Comparison of ENCODE assay signal across 8 cellular contexts in genomic region chr2:146661494-146662096, GRCh38.
A peak's percentile ranks its signal among the peaks of the same experiment; 100 is the strongest.
DNase-seq lines count a peak whose midpoint lies in the region; ATAC-seq and TF ChIP-seq lines count a peak whose summit lies in the region.

No MANE protein-coding gene starts in this region.

- H4K20me1 ChIP-seq in OCI-LY3 (ENCODE audit: insufficient read depth, low read length) = no peaks in the 10 kb centered on the region

- no peak overlapping the region for H3K27ac Mint-ChIP-seq in naive thymus-derived CD4-positive, alpha-beta T cell
- H3K27ac Mint-ChIP-seq in stimulated activated effector memory CD8-positive, alpha-beta T cell treated with anti-CD3 and anti-CD28 coated beads, Interleukin-12 subunit alpha, Interleukin-12 subunit beta, amount 100 ng/mL, for 72 hours = no peak overlapping the region

- H3K4me2 ChIP-seq in OCI-LY3 (ENCODE audit: low read length) = no peak overlapping the region

- H3K27ac ChIP-seq in HEK293 (ENCODE audit: extremely low read depth, low read depth, low read length) (no peak overlapping the region), OCI-LY3 (ENCODE audit: low read length) (no peak overlapping the region)
- no peak overlapping the region for H3K27ac ChIP-seq in naive thymus-derived CD4-positive, alpha-beta T cell (ENCODE audit: low read depth, low read length)

- H3K36me3 ChIP-seq in HEK293 (ENCODE audit: control insufficient read depth in 2 of 2, insufficient read depth in 1 of 2, low read length in 2 of 2) (no peaks in the 10 kb centered on the region), OCI-LY3 (replicated peaks; ENCODE audit: low read depth, low read length) (no peaks in the 10 kb centered on the region)
- H3K36me3 ChIP-seq in naive thymus-derived CD4-positive, alpha-beta T cell (ENCODE audit: control insufficient read depth in 2 of 3, insufficient read depth in 3 of 3, low read length in 3 of 3) = no peaks in the 10 kb centered on the region

- POLR2A ChIA-PET in HEK293 (lab: Yijun Ruan, JAX) = no interaction called here
- POLR2A ChIA-PET in naive thymus-derived CD4-positive, alpha-beta T cell (lab: Charles Lee) = no interaction called here

- TF ChIP-seq CTCF in AG09319 (IDR thresholded peaks at IDR 0.05; ENCODE audit: low read depth, low read length) (peak; percentile 67), HEK293 (tag by site-specific recombination; IDR thresholded peaks at IDR 0.05) (no peak), OCI-LY3 (IDR thresholded peaks at IDR 0.05; ENCODE audit: low read depth, low read length) (peak; percentile 75)

- H3K4me1 Mint-ChIP-seq in naive thymus-derived CD4-positive, alpha-beta T cell = no peaks in the 10 kb centered on the region
- H3K4me1 Mint-ChIP-seq in stimulated activated effector memory CD8-positive, alpha-beta T cell treated with anti-CD3 and anti-CD28 coated beads, Interleukin-12 subunit alpha, Interleukin-12 subunit beta, amount 100 ng/mL, for 72 hours = no peaks in the 10 kb centered on the region

- H3K9me3 ChIP-seq in HEK293 (ENCODE audit: control insufficient read depth, insufficient read depth, low read depth, low read length) (no peaks in the 10 kb centered on the region), OCI-LY3 (ENCODE audit: insufficient read depth, low read length) (no peaks in the 10 kb centered on the region)
- H3K9me3 ChIP-seq in naive thymus-derived CD4-positive, alpha-beta T cell (ENCODE audit: control insufficient read depth in 2 of 3, low read length in 3 of 3) = no peaks in the 10 kb centered on the region

- no peak overlapping the region for H3K4me3 ChIP-seq in HEK293 (ENCODE audit: low read depth, low read length)
- no peak overlapping the region for H3K4me3 ChIP-seq in OCI-LY3 (ENCODE audit: low read length)
- no peak overlapping the region for H3K4me3 ChIP-seq in naive thymus-derived CD4-positive, alpha-beta T cell (ENCODE audit: low read length)

- no peaks in the 10 kb centered on the region for H3K4me1 ChIP-seq in HEK293 (ENCODE audit: control insufficient read depth, insufficient read depth, low read length)
- H3K4me1 ChIP-seq in OCI-LY3 (ENCODE audit: low read length) = no peaks in the 10 kb centered on the region
- H3K4me1 ChIP-seq in naive thymus-derived CD4-positive, alpha-beta T cell (ENCODE audit: control insufficient read depth in 2 of 2, insufficient read depth in 2 of 2, low read length in 2 of 2) = no peaks in the 10 kb centered on the region

- CTCF ChIA-PET in HEK293 (lab: Yijun Ruan, JAX) = interaction anchor here (0.5 to 1.4 kb wide), 9 partner anchors 12 to 1356 kb away, joined by 3 to 5 read pairs (median 3); no protein-coding TSS in a partner anchor
- CTCF ChIA-PET in naive thymus-derived CD4-positive, alpha-beta T cell (lab: Charles Lee) = no interaction called here

- H3K4me3 Mint-ChIP-seq in naive thymus-derived CD4-positive, alpha-beta T cell = no peak overlapping the region
- H3K4me3 Mint-ChIP-seq in stimulated activated effector memory CD8-positive, alpha-beta T cell treated with anti-CD3 and anti-CD28 coated beads, Interleukin-12 subunit alpha, Interleukin-12 subunit beta, amount 100 ng/mL, for 72 hours = no peak overlapping the region

- H3K9me3 Mint-ChIP-seq in naive thymus-derived CD4-positive, alpha-beta T cell = peaks cover 0 to 1% (median 0%) of the 10 kb centered on the region in 11 donors
- no peaks in the 10 kb centered on the region for H3K9me3 Mint-ChIP-seq in stimulated activated effector memory CD8-positive, alpha-beta T cell treated with anti-CD3 and anti-CD28 coated beads, Interleukin-12 subunit alpha, Interleukin-12 subunit beta, amount 100 ng/mL, for 72 hours

- intact Hi-C loops in naive thymus-derived CD4-positive, alpha-beta T cell (cut with micrococcal nuclease) = no loop called here

- no peaks in the 10 kb centered on the region for H3K79me2 ChIP-seq in OCI-LY3 (ENCODE audit: low read length)

- H3K36me3 Mint-ChIP-seq in naive thymus-derived CD4-positive, alpha-beta T cell = no peaks in the 10 kb centered on the region
- H3K36me3 Mint-ChIP-seq in stimulated activated effector memory CD8-positive, alpha-beta T cell treated with anti-CD3 and anti-CD28 coated beads, Interleukin-12 subunit alpha, Interleukin-12 subunit beta, amount 100 ng/mL, for 72 hours = no peaks in the 10 kb centered on the region

- no peaks in the 10 kb centered on the region for H3K27me3 Mint-ChIP-seq in naive thymus-derived CD4-positive, alpha-beta T cell

- H2AFZ ChIP-seq in OCI-LY3 (ENCODE audit: low read depth, low read length) = no peak overlapping the region

- 0 out of 2 replicates have a peak, but pooled peaks cover 3% of the 10 kb centered on the region for H3K27me3 ChIP-seq in OCI-LY3 (ENCODE audit: low read depth, low read length)
- H3K27me3 ChIP-seq in naive thymus-derived CD4-positive, alpha-beta T cell (ENCODE audit: control insufficient read depth in 2 of 2, insufficient read depth in 2 of 2, low read length in 2 of 2) = no peaks in the 10 kb centered on the region

- no peak overlapping the region for H3K9ac ChIP-seq in OCI-LY3 (ENCODE audit: low read length)

- DNase-seq in AG09319 (ENCODE audit: extremely low read depth, low read depth) = peak; percentile 22
- DNase-seq in fibroblast of peridontal ligament (ENCODE audit: extremely low read depth) = peak; percentile 75
- DNase-seq in stromal cell of bone marrow (ENCODE audit: low read depth) = peak; percentile 24
- DNase-seq in naive thymus-derived CD4-positive, alpha-beta T cell = no peak
- no peak for DNase-seq in stimulated activated effector memory CD8-positive, alpha-beta T cell treated with anti-CD3 and anti-CD28 coated beads, Interleukin-12 subunit alpha, Interleukin-12 subunit beta, amount 100 ng/mL, for 72 hours (ENCODE audit: low spot score in 2 of 2)

- ATAC-seq in HG03432 (IDR thresholded peaks at IDR 0.05; ENCODE audit: unreplicated experiment) = no peak
- no peak for ATAC-seq in naive thymus-derived CD4-positive, alpha-beta T cell
- no peak for ATAC-seq in stimulated activated effector memory CD8-positive, alpha-beta T cell treated with anti-CD3 and anti-CD28 coated beads, Interleukin-12 subunit alpha, Interleukin-12 subunit beta, amount 100 ng/mL, for 72 hours

TF ChIP-seq in HEK293, 187 proteins besides CTCF, POLR2A, EP300 and RAD21 (continues in another document):
- TF ChIP-seq, protein P1, sequence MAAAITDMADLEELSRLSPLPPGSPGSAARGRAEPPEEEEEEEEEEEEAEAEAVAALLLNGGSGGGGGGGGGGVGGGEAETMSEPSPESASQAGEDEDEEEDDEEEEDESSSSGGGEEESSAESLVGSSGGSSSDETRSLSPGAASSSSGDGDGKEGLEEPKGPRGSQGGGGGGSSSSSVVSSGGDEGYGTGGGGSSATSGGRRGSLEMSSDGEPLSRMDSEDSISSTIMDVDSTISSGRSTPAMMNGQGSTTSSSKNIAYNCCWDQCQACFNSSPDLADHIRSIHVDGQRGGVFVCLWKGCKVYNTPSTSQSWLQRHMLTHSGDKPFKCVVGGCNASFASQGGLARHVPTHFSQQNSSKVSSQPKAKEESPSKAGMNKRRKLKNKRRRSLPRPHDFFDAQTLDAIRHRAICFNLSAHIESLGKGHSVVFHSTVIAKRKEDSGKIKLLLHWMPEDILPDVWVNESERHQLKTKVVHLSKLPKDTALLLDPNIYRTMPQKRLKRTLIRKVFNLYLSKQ (tag by site-specific recombination; IDR thresholded peaks at IDR 0.05; ENCODE audit: borderline replicate concordance) = no peak
- no peak for TF ChIP-seq ZNF248 (tag by site-specific recombination; IDR thresholded peaks at IDR 0.05)
- peak; percentile 78 for TF ChIP-seq ZNF654 (tag by site-specific recombination; IDR thresholded peaks at IDR 0.05; ENCODE audit: low read depth)
- TF ChIP-seq PRDM10 (tag by site-specific recombination; IDR thresholded peaks at IDR 0.05) = no peak
- TF ChIP-seq ZNF362 (tag by site-specific recombination; IDR thresholded peaks at IDR 0.05) = 0 out of 2 replicates have a peak, but pooled peaks have one; percentile 47
- no peak for TF ChIP-seq ZFP69B (tag by site-specific recombination; IDR thresholded peaks at IDR 0.05)
- no peak for TF ChIP-seq ZNF670 (tag by site-specific recombination; IDR thresholded peaks at IDR 0.05; ENCODE audit: low read depth)
- TF ChIP-seq RBAK (tag by site-specific recombination; IDR thresholded peaks at IDR 0.05) = no peak

Comparison
In these comparisons a context has a peak if more than half of its experiments do, and no peak if none do; other contexts are left out.
1. DNase-seq: peak in AG09319 (single experiment), fibroblast of peridontal ligament (single experiment) and stromal cell of bone marrow (single experiment); none in naive thymus-derived CD4-positive, alpha-beta T cell (0 of 9) and stimulated activated effector memory CD8-positive, alpha-beta T cell treated with anti-CD3 and anti-CD28 coated beads, Interleukin-12 subunit alpha, Interleukin-12 subunit beta, amount 100 ng/mL, for 72 hours (0 of 2).